In the genomic region with DNA sequence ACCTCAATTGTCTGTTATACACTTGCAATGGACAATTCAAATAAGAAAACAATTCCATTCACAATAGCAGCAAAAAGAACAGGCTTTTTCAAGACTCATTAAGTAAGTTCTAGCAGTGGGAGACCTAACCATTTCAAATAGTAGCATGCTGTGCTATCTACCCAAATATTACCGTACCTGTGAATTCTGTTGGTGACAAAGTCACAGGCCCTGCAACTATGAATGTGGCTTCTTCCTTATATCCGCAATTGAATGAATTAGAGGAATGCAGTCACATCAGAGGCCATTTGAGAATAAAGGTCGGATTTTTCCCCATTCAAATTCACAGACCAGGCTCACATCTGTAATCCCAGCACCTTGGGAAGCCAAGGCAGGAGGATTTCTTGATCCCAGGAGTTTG, we compare ENCODE assay signal across 8 cellular contexts. TPM values are rescaled to one million over a fixed set of nuclear protein-coding genes. Genes with fewer than 3 reads are reported as not detected.
DNase-seq lines count a peak whose midpoint lies in the region; ATAC-seq and TF ChIP-seq lines count a peak whose summit lies in the region.

No MANE protein-coding gene starts in this region.

- no peaks in the 10 kb centered on the region for H4K20me1 ChIP-seq in fibroblast of lung (ENCODE audit: control insufficient read depth, extremely low read depth, insufficient read depth, low read length)

- H3K4me3 ChIP-seq in NT2/D1 (ENCODE audit: insufficient read length, low read depth) = peak overlapping the region; percentile 52
- H3K4me3 ChIP-seq in fibroblast of lung (replicated peaks in 1 of 4; ENCODE audit: control extremely low read depth in 1 of 4, insufficient read depth in 1 of 4, low read depth in 3 of 4, low read length in 4 of 4) = peak overlapping the region in 2 of 4 experiments; percentile 53 to 65

- H3K27me3 ChIP-seq in NT2/D1 (ENCODE audit: insufficient read depth, insufficient read length) = no peaks in the 10 kb centered on the region
- no peaks in the 10 kb centered on the region for H3K27me3 ChIP-seq in fibroblast of lung (ENCODE audit: control insufficient read depth, insufficient read depth, low read length)

- no peak overlapping the region for H2AFZ ChIP-seq in fibroblast of lung (ENCODE audit: low read length)

- TF ChIP-seq CTCF in fibroblast of lung (conservative IDR thresholded peaks at IDR 0.05 in 1 of 2, IDR thresholded peaks at IDR 0.05 in 1 of 2; ENCODE audit: low read depth in 1 of 2, low read length in 2 of 2) = no peak

- no peak overlapping the region for H3K27ac Mint-ChIP-seq in T-helper 1 cell treated with Interleukin-12 subunit alpha and Interleukin-12 subunit beta and Interleukin-4 antibody, amounts not matched to agents 30 μg/mL and 1 μg/mL, for 36 hours
- H3K27ac Mint-ChIP-seq in stimulated activated naive B cell treated with anti-CD40 and anti-IgM and Interleukin-4, amounts not matched to agents 10 μg/mL and 1 μg/mL and 100 μg/mL, for 72 hours = peak overlapping the region; percentile 95

- H3K9me3 ChIP-seq in NT2/D1 (ENCODE audit: insufficient read depth, low read length) = peaks cover 9% of the 10 kb centered on the region; the same call in 1 of the 2 replicates
- H3K9me3 ChIP-seq in fibroblast of lung (ENCODE audit: control insufficient read depth, insufficient read depth, low read depth, low read length) = no peaks in the 10 kb centered on the region

- peak overlapping the region; percentile 86 for H3K4me3 Mint-ChIP-seq in T-helper 1 cell treated with Interleukin-12 subunit alpha and Interleukin-12 subunit beta and Interleukin-4 antibody, amounts not matched to agents 30 μg/mL and 1 μg/mL, for 36 hours
- H3K4me3 Mint-ChIP-seq in stimulated activated naive B cell treated with anti-CD40 and anti-IgM and Interleukin-4, amounts not matched to agents 10 μg/mL and 1 μg/mL and 100 μg/mL, for 72 hours = peak overlapping the region; percentile 88 to 90

- DNase-seq in T-helper 1 cell (no peak), NT2/D1 (ENCODE audit: low read depth, low spot score) (no peak), fibroblast of lung (ENCODE audit: low read depth in 2 of 2) (no peak)
- DNase-seq in stimulated activated naive B cell treated with anti-CD40 and anti-IgM and Interleukin-4, amounts not matched to agents 10 μg/mL and 1 μg/mL and 100 μg/mL, for 72 hours = no peak
- no peak for DNase-seq in stimulated activated CD8-positive, alpha-beta memory T cell treated with anti-CD3 and anti-CD28 coated beads, Interleukin-4, amount 100 ng/mL, for 48 hours

- H3K27ac ChIP-seq in fibroblast of lung (ENCODE audit: insufficient read depth, low read length) = peak overlapping the region; percentile 8

- peaks cover 3% of the 10 kb centered on the region for H3K36me3 Mint-ChIP-seq in T-helper 1 cell treated with Interleukin-12 subunit alpha and Interleukin-12 subunit beta and Interleukin-4 antibody, amounts not matched to agents 30 μg/mL and 1 μg/mL, for 36 hours (ENCODE audit: low read depth)
- H3K36me3 Mint-ChIP-seq in stimulated activated naive B cell treated with anti-CD40 and anti-IgM and Interleukin-4, amounts not matched to agents 10 μg/mL and 1 μg/mL and 100 μg/mL, for 72 hours = peaks cover 0 to 14% of the 10 kb centered on the region in 2 donors

- H3K4me1 Mint-ChIP-seq in T-helper 1 cell treated with Interleukin-12 subunit alpha and Interleukin-12 subunit beta and Interleukin-4 antibody, amounts not matched to agents 30 μg/mL and 1 μg/mL, for 36 hours (ENCODE audit: low read depth) = peaks cover 20% of the 10 kb centered on the region
- H3K4me1 Mint-ChIP-seq in stimulated activated naive B cell treated with anti-CD40 and anti-IgM and Interleukin-4, amounts not matched to agents 10 μg/mL and 1 μg/mL and 100 μg/mL, for 72 hours = peaks cover 29 to 37% of the 10 kb centered on the region in 2 donors

- peaks cover 5% of the 10 kb centered on the region for H3K9me3 Mint-ChIP-seq in T-helper 1 cell treated with Interleukin-12 subunit alpha and Interleukin-12 subunit beta and Interleukin-4 antibody, amounts not matched to agents 30 μg/mL and 1 μg/mL, for 36 hours
- H3K9me3 Mint-ChIP-seq in stimulated activated naive B cell treated with anti-CD40 and anti-IgM and Interleukin-4, amounts not matched to agents 10 μg/mL and 1 μg/mL and 100 μg/mL, for 72 hours = no peaks in the 10 kb centered on the region

- H3K9ac ChIP-seq in NT2/D1 (ENCODE audit: insufficient read length, low read depth) (peak overlapping the region; percentile 81), fibroblast of lung (ENCODE audit: insufficient read depth, low read length) (no peak overlapping the region)

- H3K36me3 ChIP-seq in NT2/D1 (ENCODE audit: insufficient read depth, insufficient read length, low read length) (peaks cover 29% of the 10 kb centered on the region), fibroblast of lung (ENCODE audit: control insufficient read depth, insufficient read depth, low read length) (peaks cover 8% of the 10 kb centered on the region)

- H3K79me2 ChIP-seq in fibroblast of lung (ENCODE audit: control insufficient read depth, insufficient read depth, low read length) = peaks cover 1% of the 10 kb centered on the region

- peak overlapping the region; percentile 88 for H3K4me2 ChIP-seq in fibroblast of lung (ENCODE audit: extremely low read depth, insufficient read depth, low read length)

- H3K27me3 Mint-ChIP-seq in T-helper 1 cell treated with Interleukin-12 subunit alpha and Interleukin-12 subunit beta and Interleukin-4 antibody, amounts not matched to agents 30 μg/mL and 1 μg/mL, for 36 hours (ENCODE audit: low read depth) = peaks cover 11% of the 10 kb centered on the region
- H3K27me3 Mint-ChIP-seq in stimulated activated naive B cell treated with anti-CD40 and anti-IgM and Interleukin-4, amounts not matched to agents 10 μg/mL and 1 μg/mL and 100 μg/mL, for 72 hours = no peaks in the 10 kb centered on the region

- H3K4me1 ChIP-seq in NT2/D1 (ENCODE audit: insufficient read depth, insufficient read length) = peaks cover 19% of the 10 kb centered on the region
- H3K4me1 ChIP-seq in fibroblast of lung (ENCODE audit: control insufficient read depth, extremely low read depth, insufficient read depth, low read length) = peaks cover 2% of the 10 kb centered on the region

- ATAC-seq in stimulated activated naive B cell treated with anti-CD40 and anti-IgM and Interleukin-4, amounts not matched to agents 10 μg/mL and 1 μg/mL and 100 μg/mL, for 72 hours (replicated peaks) = no peak
- ATAC-seq in GM19324 (IDR thresholded peaks at IDR 0.05; ENCODE audit: low FRiP score, unreplicated experiment) (no peak), HG03095 (IDR thresholded peaks at IDR 0.05; ENCODE audit: unreplicated experiment) (no peak)

RNA-seq across cellular contexts. Expression of gene NME4, which starts 0.8 kb away (rescaled TPM):
- total RNA-seq in fibroblast of lung = 51.9 and 71.7 TPM in 2 replicates
- 114 and 121 TPM in 2 replicates for polyA plus RNA-seq in fibroblast of lung
- polyA plus RNA-seq in fibroblast of lung (2012) = 234 and 273 TPM in 2 replicates
- 62.2 and 122 TPM in 2 replicates for polyA minus RNA-seq in fibroblast of lung (ENCODE audit: low replicate concordance)

RNA-seq across cellular contexts. Expression of gene DECR2, which starts 5.5 kb away (rescaled TPM):
- total RNA-seq in fibroblast of lung = 6.4 and 12.1 TPM in 2 replicates
- polyA plus RNA-seq in fibroblast of lung = 10.8 and 12.0 TPM in 2 replicates
- polyA plus RNA-seq in fibroblast of lung (2012) = 19.1 and 20.9 TPM in 2 replicates
- polyA minus RNA-seq in fibroblast of lung (ENCODE audit: low replicate concordance) = 9.7 and 25.1 TPM in 2 replicates

RNA-seq across cellular contexts. Expression of gene PGAP6, which starts 14.4 kb away (rescaled TPM):
- total RNA-seq in fibroblast of lung = 48.8 and 82.7 TPM in 2 replicates
- polyA plus RNA-seq in fibroblast of lung = 46.2 and 73.2 TPM in 2 replicates
- 63.8 and 83.4 TPM in 2 replicates for polyA plus RNA-seq in fibroblast of lung (2012)
- 132 and 193 TPM in 2 replicates for polyA minus RNA-seq in fibroblast of lung (ENCODE audit: low replicate concordance)

RNA-seq across cellular contexts. Expression of gene MRPL28, which starts 25.9 kb away (rescaled TPM):
- 53.7 and 65.2 TPM in 2 replicates for total RNA-seq in fibroblast of lung
- polyA plus RNA-seq in fibroblast of lung = 86.5 and 133 TPM in 2 replicates
- polyA plus RNA-seq in fibroblast of lung (2012) = 108 and 151 TPM in 2 replicates
- polyA minus RNA-seq in fibroblast of lung (ENCODE audit: low replicate concordance) = 84.8 and 123 TPM in 2 replicates

RNA-seq across cellular contexts. Expression of gene RAB11FIP3, which starts 29.2 kb away (rescaled TPM):
- total RNA-seq in fibroblast of lung = 17.5 and 22.1 TPM in 2 replicates
- polyA plus RNA-seq in fibroblast of lung = 7.3 and 11.9 TPM in 2 replicates
- polyA plus RNA-seq in fibroblast of lung (2012) = 20.5 and 29.2 TPM in 2 replicates
- polyA minus RNA-seq in fibroblast of lung (ENCODE audit: low replicate concordance) = 17.1 and 23.5 TPM in 2 replicates
